ENCODE assay signal across 11 cellular contexts in the genomic region with DNA sequence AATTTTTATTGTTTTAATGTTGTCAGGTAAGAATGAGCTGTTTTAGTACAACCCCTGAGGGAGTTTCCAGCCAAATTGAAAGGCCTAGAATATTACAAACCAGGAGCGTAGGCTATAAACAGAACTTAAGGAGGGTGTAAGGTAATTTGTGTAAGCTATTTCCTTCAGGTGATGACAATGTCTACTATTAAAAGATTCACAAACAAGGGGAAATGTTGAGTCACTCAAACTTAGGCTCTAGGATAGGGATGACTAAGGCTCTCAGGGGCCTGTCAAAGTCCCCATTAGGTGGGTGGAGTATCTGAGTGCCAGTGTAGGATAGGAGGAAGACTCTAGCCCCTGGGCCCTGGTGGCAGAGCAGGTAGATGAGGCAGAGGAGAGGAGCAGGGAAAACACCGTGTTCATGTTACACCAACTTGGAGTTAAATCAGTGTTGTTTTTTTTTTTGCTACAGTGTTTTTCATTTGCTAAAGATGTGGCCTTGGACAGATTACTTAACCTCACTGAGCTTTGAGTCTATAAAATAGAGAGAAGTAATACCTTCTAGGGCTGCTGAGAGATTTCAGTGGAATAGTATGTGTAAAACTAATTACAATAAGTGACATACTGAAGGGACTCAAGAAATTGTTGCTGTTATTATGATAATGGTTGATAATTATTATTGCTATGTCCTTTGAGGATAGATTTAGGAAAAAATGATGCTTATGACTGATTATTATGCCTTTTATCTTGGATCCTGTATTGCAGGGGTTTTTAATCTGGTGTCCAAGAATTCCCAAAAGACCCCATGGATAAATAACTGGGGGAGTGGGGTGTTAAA. TPM values are rescaled to one million over a fixed set of nuclear protein-coding genes. Genes with fewer than 3 reads are reported as not detected.
A peak's percentile ranks its signal among the peaks of the same experiment; 100 is the strongest.
DNase-seq lines count a peak whose midpoint lies in the region; FAIRE-seq and TF ChIP-seq lines count a peak whose summit lies in the region.
"Had no signal": no experiment of that assay in that cellular context is flagged by ENCODE, and none has a peak within 500 bp of the region (broad histone marks: within the 10 kb centered on the region; RNA-seq: fewer than 3 reads in every experiment).

No MANE protein-coding gene starts in this region.

- H3K9me3 Mint-ChIP-seq in CD14-positive monocyte, result no peaks in the 10 kb centered on the region
- H3K9me3 Mint-ChIP-seq: natural killer cell treated with Interleukin-12 subunit alpha and Interleukin-12 subunit beta and Interleukin-15 and Interleukin-18, amount 100 ng/mL, for 72 hours; T-helper 1 cell treated with Interleukin-12 subunit alpha and Interleukin-12 subunit beta and Interleukin-4 antibody, amounts not matched to agents 30 μg/mL and 1 μg/mL, for 36 hours had no signal

- no peak for FAIRE-seq in bronchial epithelial cell (lab: Jason Lieb, UNC)
- no peak for FAIRE-seq in D721Med (lab: Jason Lieb, UNC)
- FAIRE-seq: colon had no signal

- no peak overlapping the region for H3K9ac ChIP-seq in HUES48 (ENCODE audit: low read depth, low read length)

- peaks cover 0 to 2% (median 1%) of the 10 kb centered on the region in 3 donors for H3K27me3 Mint-ChIP-seq in CD14-positive monocyte (ENCODE audit: low read depth in 3 of 3)

- peak overlapping the region; percentile 58 for H3K27ac ChIP-seq in HUES48 (ENCODE audit: low read depth, low read length)

- H3K4me1 ChIP-seq in HUES48 (ENCODE audit: control insufficient read depth, insufficient read depth, low read length), result peaks cover 54% of the 10 kb centered on the region

- peak; percentile 93 for DNase-seq in ELR (ENCODE audit: low read depth)
- peak; percentile 99 for DNase-seq in bronchial epithelial cell (ENCODE audit: low read depth)
- DNase-seq in myocyte (ENCODE audit: low read depth), result peak; percentile 64
- no peak for DNase-seq in D721Med (ENCODE audit: insufficient read length, low spot score)
- DNase-seq in nucleus accumbens (lab: John Stamatoyannopoulos, UW), result no peak
- DNase-seq in NCI-H128 (lab: John Stamatoyannopoulos, UW; ENCODE audit: unreplicated experiment), result no peak
- no peak for DNase-seq in CD14-positive monocyte (ENCODE audit: low spot score)

- no peaks in the 10 kb centered on the region for H3K36me3 Mint-ChIP-seq in CD14-positive monocyte
- H3K36me3 Mint-ChIP-seq: natural killer cell treated with Interleukin-12 subunit alpha and Interleukin-12 subunit beta and Interleukin-15 and Interleukin-18, amount 100 ng/mL, for 72 hours had no signal

- no peaks in the 10 kb centered on the region for H3K36me3 ChIP-seq in HUES48 (ENCODE audit: control insufficient read depth, insufficient read depth, low read length)
- H3K36me3 ChIP-seq in bronchial epithelial cell (ENCODE audit: control insufficient read depth, insufficient read depth, low read length), result peaks cover 2% of the 10 kb centered on the region

- H3K27me3 ChIP-seq in HUES48 (ENCODE audit: control insufficient read depth, insufficient read depth, low read length), result no peaks in the 10 kb centered on the region
- no peaks in the 10 kb centered on the region for H3K27me3 ChIP-seq in bronchial epithelial cell (ENCODE audit: control insufficient read depth, insufficient read depth, low read length)

- TF ChIP-seq CTCF in bronchial epithelial cell (IDR thresholded peaks at IDR 0.05; ENCODE audit: insufficient read depth, low read length, severe bottlenecking), result no peak
- no peak for TF ChIP-seq CTCF in D721Med (IDR thresholded peaks at IDR 0.05; ENCODE audit: insufficient read depth, missing control alignments)
- TF ChIP-seq CTCF in CD14-positive monocyte (IDR thresholded peaks at IDR 0.05), result no peak

- no peaks in the 10 kb centered on the region for H3K9me3 ChIP-seq in HUES48 (ENCODE audit: control insufficient read depth, insufficient read depth, low read length)

- peaks cover 24% of the 10 kb centered on the region for H3K4me1 Mint-ChIP-seq in CD14-positive monocyte

- no peak overlapping the region for H3K27ac Mint-ChIP-seq in CD14-positive monocyte
- H3K27ac Mint-ChIP-seq: natural killer cell treated with Interleukin-12 subunit alpha and Interleukin-12 subunit beta and Interleukin-15 and Interleukin-18, amount 100 ng/mL, for 72 hours; T-helper 1 cell treated with Interleukin-12 subunit alpha and Interleukin-12 subunit beta and Interleukin-4 antibody, amounts not matched to agents 30 μg/mL and 1 μg/mL, for 36 hours had no signal

- no peak overlapping the region for H3K4me3 Mint-ChIP-seq in CD14-positive monocyte
- H3K4me3 Mint-ChIP-seq: natural killer cell treated with Interleukin-12 subunit alpha and Interleukin-12 subunit beta and Interleukin-15 and Interleukin-18, amount 100 ng/mL, for 72 hours; T-helper 1 cell treated with Interleukin-12 subunit alpha and Interleukin-12 subunit beta and Interleukin-4 antibody, amounts not matched to agents 30 μg/mL and 1 μg/mL, for 36 hours had no signal

- H3K4me3 ChIP-seq in HUES48 (ENCODE audit: low read depth, low read length), result no peak overlapping the region
- no peak overlapping the region for H3K4me3 ChIP-seq in bronchial epithelial cell (ENCODE audit: low read depth, low read length)

- intact Hi-C loops in CD14-positive monocyte (cut with micrococcal nuclease), result no loop called here

RNA-seq across cellular contexts. Expression of gene TM4SF1, which starts 10.2 kb away (rescaled TPM):
- 23.2 and 63.9 TPM in 2 replicates for total RNA-seq in bronchial epithelial cell
- total RNA-seq in myocyte, result 39.1 and 68.9 TPM in 2 replicates
- polyA plus RNA-seq in myocyte (2012), result 43.0 TPM
- polyA plus RNA-seq in CD14-positive monocyte, result not detected
- total RNA-seq: natural killer cell treated with Interleukin-12 subunit alpha and Interleukin-12 subunit beta and Interleukin-15 and Interleukin-18, amount 100 ng/mL, for 72 hours had no signal

RNA-seq across cellular contexts. Expression of gene TM4SF18, which starts 33.8 kb away (rescaled TPM):
- total RNA-seq in bronchial epithelial cell (not detected in 2 replicates), myocyte (0.19 TPM in 1 of 2 replicates, not detected in the other)
- polyA plus RNA-seq in myocyte (2012), result not detected
- not detected for polyA plus RNA-seq in CD14-positive monocyte
- total RNA-seq: natural killer cell treated with Interleukin-12 subunit alpha and Interleukin-12 subunit beta and Interleukin-15 and Interleukin-18, amount 100 ng/mL, for 72 hours had no signal

Comparison
In these comparisons a context has a peak if more than half of its experiments do, and no peak if none do; other contexts are left out.
1. DNase-seq: peak in ELR (single experiment), bronchial epithelial cell (single experiment) and myocyte (single experiment); none in D721Med (single experiment), nucleus accumbens (0 of 56), NCI-H128 (single experiment) and CD14-positive monocyte (single experiment).